Comparison of ENCODE assay signal across 26 cellular contexts in the genomic region with DNA sequence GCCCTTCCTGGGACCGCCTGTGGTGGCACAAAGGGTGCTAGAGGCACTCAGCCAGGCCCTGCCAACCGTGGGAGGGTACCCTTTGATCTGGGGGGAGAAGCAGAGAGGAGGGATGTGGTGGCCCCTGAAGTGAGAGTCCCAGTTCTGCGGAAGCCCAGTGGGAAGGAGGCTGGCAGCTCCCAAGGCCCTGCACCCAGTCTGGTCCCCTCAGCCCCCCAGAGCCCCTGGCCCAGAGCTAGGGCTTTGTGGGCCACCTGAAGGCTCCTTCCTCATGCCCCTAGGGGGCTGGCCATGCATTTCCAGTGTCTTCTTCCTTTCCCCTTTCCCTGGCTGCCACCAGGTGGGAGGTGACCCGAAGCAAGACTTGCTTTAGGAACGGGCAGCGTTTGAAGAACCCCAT.
"Had no signal": no experiment of that assay in that cellular context is flagged by ENCODE, and none has a peak within 500 bp of the region (broad histone marks: within the 10 kb centered on the region; RNA-seq: fewer than 3 reads in every experiment).

No MANE protein-coding gene starts in this region.

- H3K9me3 Mint-ChIP-seq: activated CD4-positive, alpha-beta T cell treated with anti-CD3 and anti-CD28 coated beads, Interleukin-2, amount 10 ng/mL, durations not matched to agents 24 days and 14 days; activated CD8-positive, alpha-beta T cell treated with anti-CD3 and anti-CD28 coated beads for 36 hours; activated T-cell treated with anti-CD3 and anti-CD28 coated beads, Interleukin-2, amount 50 U/mL, for 4 hours; activated T-helper 17 cell treated with anti-CD3 and anti-CD28 coated beads, Interleukin-2, amount 50 U/mL, for 72 hours; naive thymus-derived CD8-positive, alpha-beta T cell; stimulated activated effector memory CD8-positive, alpha-beta T cell treated with anti-CD3 and anti-CD28 coated beads, Interleukin-12 subunit alpha, Interleukin-12 subunit beta, amount 100 ng/mL, for 72 hours; stimulated activated naive CD8-positive, alpha-beta T cell treated with anti-CD3 and anti-CD28 coated beads, Interleukin-15, Interleukin-2, amounts not matched to agents 100 ng/mL and 50 ng/mL, for 24 hours had no signal

- H3K27me3 ChIP-seq: heart left ventricle, ovary, right lobe of liver, tibial nerve had no signal

- H3K4me3 Mint-ChIP-seq: activated CD4-positive, alpha-beta T cell treated with anti-CD3 and anti-CD28 coated beads, Interleukin-2, amount 10 ng/mL, durations not matched to agents 24 days and 14 days; activated CD8-positive, alpha-beta T cell treated with anti-CD3 and anti-CD28 coated beads for 36 hours; activated T-cell treated with anti-CD3 and anti-CD28 coated beads, Interleukin-2, amount 50 U/mL, for 4 hours; activated T-helper 17 cell treated with anti-CD3 and anti-CD28 coated beads, Interleukin-2, amount 50 U/mL, for 72 hours; effector memory CD8-positive, alpha-beta T cell; naive thymus-derived CD8-positive, alpha-beta T cell; stimulated activated effector memory CD8-positive, alpha-beta T cell treated with anti-CD3 and anti-CD28 coated beads, Interleukin-12 subunit alpha, Interleukin-12 subunit beta, amount 100 ng/mL, for 72 hours; stimulated activated naive CD8-positive, alpha-beta T cell treated with anti-CD3 and anti-CD28 coated beads, Interleukin-15, Interleukin-2, amounts not matched to agents 100 ng/mL and 50 ng/mL, for 24 hours; T-helper 17 cell had no signal

- H3K27ac Mint-ChIP-seq: activated CD4-positive, alpha-beta T cell treated with anti-CD3 and anti-CD28 coated beads, Interleukin-2, amount 10 ng/mL, durations not matched to agents 24 days and 14 days; activated CD8-positive, alpha-beta T cell treated with anti-CD3 and anti-CD28 coated beads for 36 hours; naive thymus-derived CD8-positive, alpha-beta T cell; stimulated activated naive CD8-positive, alpha-beta T cell treated with anti-CD3 and anti-CD28 coated beads, Interleukin-15, Interleukin-2, amounts not matched to agents 100 ng/mL and 50 ng/mL, for 24 hours had no signal

- H3K36me3 ChIP-seq: ovary, WERI-Rb-1 had no signal

- H3K27me3 Mint-ChIP-seq: activated CD4-positive, alpha-beta T cell treated with anti-CD3 and anti-CD28 coated beads, Interleukin-2, amount 10 ng/mL, durations not matched to agents 24 days and 14 days; activated CD8-positive, alpha-beta T cell treated with anti-CD3 and anti-CD28 coated beads for 36 hours; activated T-helper 17 cell treated with anti-CD3 and anti-CD28 coated beads, Interleukin-2, amount 50 U/mL, for 72 hours; effector memory CD8-positive, alpha-beta T cell; naive thymus-derived CD8-positive, alpha-beta T cell; progenitor cell of endocrine pancreas; stimulated activated naive CD8-positive, alpha-beta T cell treated with anti-CD3 and anti-CD28 coated beads, Interleukin-15, Interleukin-2, amounts not matched to agents 100 ng/mL and 50 ng/mL, for 24 hours; T-helper 17 cell had no signal

- H3K36me3 Mint-ChIP-seq: naive thymus-derived CD8-positive, alpha-beta T cell had no signal

- ATAC-seq: activated CD4-positive, CD25-positive, alpha-beta regulatory T cell treated with anti-CD3 and anti-CD28 coated beads, Interleukin-2, amount 50 U/mL, for 24 hours; activated CD8-positive, alpha-beta T cell treated with anti-CD3 and anti-CD28 coated beads for 36 hours; activated T-cell treated with anti-CD3 and anti-CD28 coated beads, Interleukin-2, amount 50 U/mL, for 4 hours; activated T-helper 17 cell treated with anti-CD3 and anti-CD28 coated beads, Interleukin-2, amount 50 U/mL, for 72 hours; effector memory CD8-positive, alpha-beta T cell; heart left ventricle; naive thymus-derived CD8-positive, alpha-beta T cell; right lobe of liver; stimulated activated effector memory CD8-positive, alpha-beta T cell treated with anti-CD3 and anti-CD28 coated beads, Interleukin-12 subunit alpha, Interleukin-12 subunit beta, amount 100 ng/mL, for 72 hours; T-helper 17 cell had no signal

- H3K27ac ChIP-seq: heart left ventricle, ovary, right lobe of liver, WERI-Rb-1 had no signal

- H3K4me3 ChIP-seq: heart left ventricle, ovary, right lobe of liver, tibial nerve had no signal

- H3K9me3 ChIP-seq: heart left ventricle, ovary, right lobe of liver, tibial nerve had no signal

- DNase-seq: activated CD4-positive, alpha-beta T cell treated with anti-CD3 and anti-CD28 coated beads, Interleukin-2, amount 10 ng/mL, durations not matched to agents 24 days and 14 days; activated CD8-positive, alpha-beta T cell treated with anti-CD3 and anti-CD28 coated beads for 36 hours; activated gamma-delta T cell treated with Interleukin-2 at 50 U/mL for 16 hours; activated naive CD4-positive, alpha-beta T cell treated with anti-CD3 and anti-CD28 coated beads, Interleukin-2, amount 50 U/mL, for 16 hours; activated T-cell treated with anti-CD3 and anti-CD28 coated beads, Interleukin-2, amount 50 U/mL, for 4 hours; amniotic stem cell; caudate nucleus; cortex of kidney; effector memory CD8-positive, alpha-beta T cell; foreskin fibroblast; heart left ventricle; midbrain; naive thymus-derived CD8-positive, alpha-beta T cell; ovary; stimulated activated CD4-positive, alpha-beta T cell treated with anti-CD3 and anti-CD28 coated beads, Interleukin-12 subunit alpha, Interleukin-12 subunit beta, amount 100 ng/mL, for 4 hours; stimulated activated CD4-positive, alpha-beta T cell treated with anti-CD3 and anti-CD28 coated beads, Interleukin-4, amount 100 ng/mL, for 1 hour; T-helper 17 cell; T1000; WERI-Rb-1 had no signal
